In the genomic region with DNA sequence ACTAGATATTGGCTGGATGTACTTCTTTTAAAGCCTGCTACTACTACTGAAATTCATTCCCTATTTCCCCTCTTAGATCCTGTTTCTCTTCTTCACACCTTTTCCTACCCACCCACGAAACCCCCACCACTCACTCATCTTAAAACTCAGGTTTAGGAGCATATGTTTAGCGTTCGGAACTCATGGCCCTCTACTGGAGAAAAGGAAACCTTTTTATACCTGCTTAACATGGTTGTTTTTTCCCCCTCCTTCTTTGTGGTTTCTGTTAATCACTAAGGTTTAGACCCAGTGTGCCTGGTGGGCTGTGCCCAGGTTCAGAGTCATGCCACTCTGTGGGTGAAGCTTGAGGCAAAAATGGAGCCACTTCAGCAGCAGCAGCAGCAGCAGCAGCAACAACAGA, we compare ENCODE assay signal across 8 cellular contexts. TPM values are rescaled to one million over a fixed set of nuclear protein-coding genes. Genes with fewer than 3 reads are reported as not detected.
A peak's percentile ranks its signal among the peaks of the same experiment; 100 is the strongest.
DNase-seq lines count a peak whose midpoint lies in the region; ATAC-seq and TF ChIP-seq lines count a peak whose summit lies in the region.
"Had no signal": no experiment of that assay in that cellular context is flagged by ENCODE, and none has a peak within 500 bp of the region (broad histone marks: within the 10 kb centered on the region; RNA-seq: fewer than 3 reads in every experiment).

No MANE protein-coding gene starts in this region.

- no peaks in the 10 kb centered on the region for H3K27me3 Mint-ChIP-seq in T-helper 2 cell treated with Interferon-gamma antibody and Interleukin-4, amounts not matched to agents 5 μg/mL and 100 μg/mL, for 36 hours (ENCODE audit: low read depth)
- H3K27me3 Mint-ChIP-seq in chondrocyte (ENCODE audit: low read depth): peaks cover 20% of the 10 kb centered on the region

- TF ChIP-seq RAD21 in HCT116 (IDR thresholded peaks at IDR 0.05; ENCODE audit: low read depth): 0 out of 2 replicates have a peak, but pooled peaks have one; percentile 4

- CTCF ChIA-PET in HCT116 (lab: Charles Lee): no interaction called here

- H3K4me1 Mint-ChIP-seq in T-helper 2 cell treated with Interferon-gamma antibody and Interleukin-4, amounts not matched to agents 5 μg/mL and 100 μg/mL, for 36 hours (ENCODE audit: low read depth): peaks cover 60% of the 10 kb centered on the region
- peaks cover 46% of the 10 kb centered on the region for H3K4me1 Mint-ChIP-seq in chondrocyte (ENCODE audit: low read depth)

- intact Hi-C loops in HCT116 (cut with micrococcal nuclease): loop anchor here (2.0 kb wide), 1 partner anchor 169 kb away; no protein-coding TSS in a partner anchor

- DNase-seq in HCT116 (ENCODE audit: low read depth, low spot score) (no peak), chondrocyte (ENCODE audit: low spot score) (no peak), NCI-H1092 treated with DMSO at 0.1 percent for 48 hours (lab: John Stamatoyannopoulos, UW) (no peak)
- peak; percentile 18 for DNase-seq in T-helper 2 cell treated with Interferon-gamma antibody and Interleukin-4, amounts not matched to agents 5 μg/mL and 100 μg/mL, for 36 hours (ENCODE audit: low spot score)
- DNase-seq in stimulated activated CD8-positive, alpha-beta memory T cell treated with anti-CD3 and anti-CD28 coated beads, Interleukin-12 subunit alpha, Interleukin-12 subunit beta, amount 100 ng/mL, for 1 hour (ENCODE audit: low read depth): peak; percentile 12
- DNase-seq: NCI-H1930 had no signal

- ATAC-seq in HCT116 (no peak), GM19328 (IDR thresholded peaks at IDR 0.05; ENCODE audit: unreplicated experiment) (no peak), HG02884 (IDR thresholded peaks at IDR 0.05; ENCODE audit: unreplicated experiment) (no peak)

- no peaks in the 10 kb centered on the region for H3K9me3 ChIP-seq in HCT116 (ENCODE audit: control insufficient read depth in 1 of 2, insufficient read depth in 1 of 2, low read depth in 1 of 2, low read length in 2 of 2)

- H3K4me3 Mint-ChIP-seq in T-helper 2 cell treated with Interferon-gamma antibody and Interleukin-4, amounts not matched to agents 5 μg/mL and 100 μg/mL, for 36 hours: peak overlapping the region; percentile 94
- H3K4me3 Mint-ChIP-seq in chondrocyte (ENCODE audit: unreplicated experiment): no peak overlapping the region

- peaks cover 20 to 45% of the 10 kb centered on the region in 2 experiments for H3K4me1 ChIP-seq in HCT116 (ENCODE audit: control insufficient read depth in 1 of 2, insufficient read depth in 2 of 2, low read length in 2 of 2)

- no TSS peak for BruUV-seq in HCT116 (replicated peaks; lab: Mats Ljungman, UMichigan)

- peaks cover 22% of the 10 kb centered on the region for H4K20me1 ChIP-seq in HCT116 (ENCODE audit: insufficient read depth)

- no peak overlapping the region for H3K9ac ChIP-seq in HCT116 (ENCODE audit: low read length)

- no peak overlapping the region for H2AFZ ChIP-seq in HCT116 (ENCODE audit: low read depth, low read length, poor library complexity, severe bottlenecking)

- H3K36me3 Mint-ChIP-seq in T-helper 2 cell treated with Interferon-gamma antibody and Interleukin-4, amounts not matched to agents 5 μg/mL and 100 μg/mL, for 36 hours (ENCODE audit: low read depth): peaks cover 50% of the 10 kb centered on the region
- H3K36me3 Mint-ChIP-seq in chondrocyte (ENCODE audit: low read depth): peaks cover 2% of the 10 kb centered on the region

- no peaks in the 10 kb centered on the region for H3K9me2 ChIP-seq in HCT116 (ENCODE audit: insufficient read depth)

- TF ChIP-seq POLR2A in HCT116 (IDR thresholded peaks at IDR 0.05; ENCODE audit: borderline replicate concordance, extremely low read depth, insufficient read depth, insufficient read length): no peak

- no peaks in the 10 kb centered on the region for H3K36me3 ChIP-seq in HCT116 (ENCODE audit: control insufficient read depth in 1 of 2, insufficient read depth in 2 of 2, low read length in 2 of 2)

- H3K9me3 Mint-ChIP-seq in T-helper 2 cell treated with Interferon-gamma antibody and Interleukin-4, amounts not matched to agents 5 μg/mL and 100 μg/mL, for 36 hours: no peaks in the 10 kb centered on the region
- H3K9me3 Mint-ChIP-seq in chondrocyte (ENCODE audit: low read depth): no peaks in the 10 kb centered on the region

- peaks cover 17% of the 10 kb centered on the region; the same call in 1 of the 2 replicates for H3K27me3 ChIP-seq in HCT116 (ENCODE audit: insufficient read depth, low read length)

- TF ChIP-seq CTCF in HCT116 (IDR thresholded peaks at IDR 0.05 in 2 of 3, conservative IDR thresholded peaks at IDR 0.05 in 1 of 3; ENCODE audit: borderline replicate concordance in 1 of 3, insufficient read depth in 1 of 3, low read depth in 2 of 3, low read length in 2 of 3): peak; percentile 10 to 49 (median 46); a peak in 4 of 6 replicates
- TF ChIP-seq CTCF in chondrocyte (IDR thresholded peaks at IDR 0.05): peak; percentile 39

- H3K27ac ChIP-seq in HCT116 (ENCODE audit: low read depth, low read length): no peak overlapping the region

- H3K79me2 ChIP-seq in HCT116 (ENCODE audit: insufficient read depth, low read length): peaks cover 37% of the 10 kb centered on the region

- no peak overlapping the region for H3K4me3 ChIP-seq in HCT116 (replicated peaks in 1 of 2; ENCODE audit: low read depth in 1 of 2, low read length in 2 of 2)

- POLR2A ChIA-PET in HCT116 (lab: Charles Lee): no interaction called here

- RAD21 ChIA-PET in HCT116 (lab: Charles Lee; ENCODE audit: low non-redundant PET in 1 of 2, low total read pairs in 2 of 2, uncharacterized antibody in 2 of 2, unreplicated experiment in 2 of 2): no interaction called here

- peak overlapping the region; percentile 42 for H3K27ac Mint-ChIP-seq in T-helper 2 cell treated with Interferon-gamma antibody and Interleukin-4, amounts not matched to agents 5 μg/mL and 100 μg/mL, for 36 hours
- H3K27ac Mint-ChIP-seq in chondrocyte (ENCODE audit: unreplicated experiment): no peak overlapping the region

- no peak overlapping the region for H3K4me2 ChIP-seq in HCT116 (ENCODE audit: low read length)

TF ChIP-seq in HCT116, 20 proteins besides CTCF, POLR2A, EP300 and RAD21:
- TF ChIP-seq, protein P1, sequence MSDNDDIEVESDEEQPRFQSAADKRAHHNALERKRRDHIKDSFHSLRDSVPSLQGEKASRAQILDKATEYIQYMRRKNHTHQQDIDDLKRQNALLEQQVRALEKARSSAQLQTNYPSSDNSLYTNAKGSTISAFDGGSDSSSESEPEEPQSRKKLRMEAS (IDR thresholded peaks at IDR 0.05): no peak
- TF ChIP-seq, protein P2, sequence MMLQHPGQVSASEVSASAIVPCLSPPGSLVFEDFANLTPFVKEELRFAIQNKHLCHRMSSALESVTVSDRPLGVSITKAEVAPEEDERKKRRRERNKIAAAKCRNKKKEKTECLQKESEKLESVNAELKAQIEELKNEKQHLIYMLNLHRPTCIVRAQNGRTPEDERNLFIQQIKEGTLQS (IDR thresholded peaks at IDR 0.05): no peak
- no peak for TF ChIP-seq ZNF274 (IDR thresholded peaks at IDR 0.05; ENCODE audit: low read depth, low read length)
- no peak for TF ChIP-seq CEBPB (IDR thresholded peaks at IDR 0.05; ENCODE audit: low read depth)
- TF ChIP-seq EGR1 (IDR thresholded peaks at IDR 0.05; ENCODE audit: low read depth): no peak
- TF ChIP-seq, protein P3, sequence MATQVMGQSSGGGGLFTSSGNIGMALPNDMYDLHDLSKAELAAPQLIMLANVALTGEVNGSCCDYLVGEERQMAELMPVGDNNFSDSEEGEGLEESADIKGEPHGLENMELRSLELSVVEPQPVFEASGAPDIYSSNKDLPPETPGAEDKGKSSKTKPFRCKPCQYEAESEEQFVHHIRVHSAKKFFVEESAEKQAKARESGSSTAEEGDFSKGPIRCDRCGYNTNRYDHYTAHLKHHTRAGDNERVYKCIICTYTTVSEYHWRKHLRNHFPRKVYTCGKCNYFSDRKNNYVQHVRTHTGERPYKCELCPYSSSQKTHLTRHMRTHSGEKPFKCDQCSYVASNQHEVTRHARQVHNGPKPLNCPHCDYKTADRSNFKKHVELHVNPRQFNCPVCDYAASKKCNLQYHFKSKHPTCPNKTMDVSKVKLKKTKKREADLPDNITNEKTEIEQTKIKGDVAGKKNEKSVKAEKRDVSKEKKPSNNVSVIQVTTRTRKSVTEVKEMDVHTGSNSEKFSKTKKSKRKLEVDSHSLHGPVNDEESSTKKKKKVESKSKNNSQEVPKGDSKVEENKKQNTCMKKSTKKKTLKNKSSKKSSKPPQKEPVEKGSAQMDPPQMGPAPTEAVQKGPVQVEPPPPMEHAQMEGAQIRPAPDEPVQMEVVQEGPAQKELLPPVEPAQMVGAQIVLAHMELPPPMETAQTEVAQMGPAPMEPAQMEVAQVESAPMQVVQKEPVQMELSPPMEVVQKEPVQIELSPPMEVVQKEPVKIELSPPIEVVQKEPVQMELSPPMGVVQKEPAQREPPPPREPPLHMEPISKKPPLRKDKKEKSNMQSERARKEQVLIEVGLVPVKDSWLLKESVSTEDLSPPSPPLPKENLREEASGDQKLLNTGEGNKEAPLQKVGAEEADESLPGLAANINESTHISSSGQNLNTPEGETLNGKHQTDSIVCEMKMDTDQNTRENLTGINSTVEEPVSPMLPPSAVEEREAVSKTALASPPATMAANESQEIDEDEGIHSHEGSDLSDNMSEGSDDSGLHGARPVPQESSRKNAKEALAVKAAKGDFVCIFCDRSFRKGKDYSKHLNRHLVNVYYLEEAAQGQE (IDR thresholded peaks at IDR 0.05; ENCODE audit: low read depth): no peak
- no peak for TF ChIP-seq TCF7L2 (IDR thresholded peaks at IDR 0.05; ENCODE audit: borderline replicate concordance, extremely low read depth, insufficient read depth, insufficient read length)

RNA-seq across cellular contexts. Expression of a gene that starts 2.6 kb away (rescaled TPM):
- 8.1 TPM for total RNA-seq in HCT116 (2021; ENCODE audit: unreplicated experiment)
- 7.9 and 10.1 TPM in 2 replicates for polyA plus RNA-seq in HCT116 (2012)
- total RNA-seq in chondrocyte: 1.8 to 2.6 TPM (median 2.5 TPM) in 3 replicates

Comparison
In these comparisons a context has a peak if more than half of its experiments do, and no peak if none do; other contexts are left out.
1. DNase-seq: peak in T-helper 2 cell treated with Interferon-gamma antibody and Interleukin-4, amounts not matched to agents 5 μg/mL and 100 μg/mL, for 36 hours (single experiment) and stimulated activated CD8-positive, alpha-beta memory T cell treated with anti-CD3 and anti-CD28 coated beads, Interleukin-12 subunit alpha, Interleukin-12 subunit beta, amount 100 ng/mL, for 1 hour (single experiment); none in HCT116 (single experiment), chondrocyte (single experiment) and NCI-H1092 treated with DMSO at 0.1 percent for 48 hours (single experiment).